Comparison of ENCODE assay signal across 17 cellular contexts in the genomic region with DNA sequence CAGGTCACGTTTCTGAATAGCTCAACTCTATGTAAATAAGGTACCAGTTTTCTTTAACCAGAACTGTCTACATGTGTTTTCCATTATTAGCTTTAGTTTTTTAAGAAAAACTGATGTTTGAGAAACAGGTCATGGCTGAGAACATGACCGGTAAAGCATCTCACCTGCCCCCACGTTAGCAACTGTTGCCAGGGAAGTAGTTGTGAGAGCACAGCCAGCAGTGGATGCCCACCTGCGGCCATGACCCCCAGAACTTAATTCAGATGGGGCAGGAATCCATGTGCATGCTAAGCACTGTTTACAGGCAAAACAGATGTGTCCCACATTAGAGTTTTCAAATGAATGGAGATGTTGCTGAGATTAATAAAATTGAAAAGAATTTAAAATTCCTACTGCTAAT.
"Had no signal": no experiment of that assay in that cellular context is flagged by ENCODE, and none has a peak within 500 bp of the region (broad histone marks: within the 10 kb centered on the region; RNA-seq: fewer than 3 reads in every experiment).

No MANE protein-coding gene starts in this region.

- H3K9me3 ChIP-seq: SJCRH30, upper lobe of left lung had no signal

- H3K27ac Mint-ChIP-seq: activated CD4-positive, alpha-beta memory T cell treated with anti-CD3 and anti-CD28 coated beads, Interleukin-2, amount 10 ng/mL, durations not matched to agents 7 days and 5 days; activated CD4-positive, alpha-beta T cell treated with anti-CD3 and anti-CD28 coated beads for 36 hours; activated naive CD8-positive, alpha-beta T cell; activated T-cell treated with anti-CD3 and anti-CD28 coated beads, Interleukin-2, amount 50 U/mL, for 72 hours had no signal

- ATAC-seq: activated CD4-positive, alpha-beta T cell treated with anti-CD3 and anti-CD28 coated beads for 36 hours; activated T-cell treated with anti-CD3 and anti-CD28 coated beads, Interleukin-2, amount 50 U/mL, for 72 hours had no signal

- DNase-seq: activated CD4-positive, alpha-beta memory T cell treated with anti-CD3 and anti-CD28 coated beads, Interleukin-2, amount 10 ng/mL, durations not matched to agents 7 days and 5 days; activated CD4-positive, alpha-beta T cell treated with anti-CD3 and anti-CD28 coated beads for 36 hours; activated gamma-delta T cell; activated T-cell treated with anti-CD3 and anti-CD28 coated beads, Interleukin-2, amount 50 U/mL, for 72 hours; amniotic stem cell; cortex of kidney; effector CD8-positive, alpha-beta T cell; foreskin melanocyte; stimulated activated CD4-positive, alpha-beta T cell treated with anti-CD3 and anti-CD28 coated beads, Interleukin-4, amount 100 ng/mL, for 24 hours; stimulated activated CD8-positive, alpha-beta memory T cell treated with anti-CD3 and anti-CD28 coated beads, Interleukin-4, amount 100 ng/mL, for 48 hours; stimulated activated naive CD4-positive, alpha-beta T cell treated with Interleukin-2 at 50 U/mL for 16 hours had no signal

- H3K27ac ChIP-seq: SJCRH30, upper lobe of left lung, VCaP had no signal

- H3K27me3 ChIP-seq: SJCRH30, upper lobe of left lung had no signal

- H3K4me3 ChIP-seq: SJCRH30, skin epidermis, upper lobe of left lung had no signal

- H3K4me1 Mint-ChIP-seq: activated CD4-positive, alpha-beta memory T cell treated with anti-CD3 and anti-CD28 coated beads, Interleukin-2, amount 10 ng/mL, durations not matched to agents 7 days and 5 days had no signal

- H3K9me3 Mint-ChIP-seq: activated CD4-positive, alpha-beta memory T cell treated with anti-CD3 and anti-CD28 coated beads, Interleukin-2, amount 10 ng/mL, durations not matched to agents 7 days and 5 days; activated T-cell treated with anti-CD3 and anti-CD28 coated beads, Interleukin-2, amount 50 U/mL, for 72 hours; central memory CD8-positive, alpha-beta T cell had no signal

- H3K27me3 Mint-ChIP-seq: activated CD4-positive, alpha-beta memory T cell treated with anti-CD3 and anti-CD28 coated beads, Interleukin-2, amount 10 ng/mL, durations not matched to agents 7 days and 5 days; activated CD4-positive, alpha-beta T cell treated with anti-CD3 and anti-CD28 coated beads for 36 hours; activated naive CD8-positive, alpha-beta T cell; central memory CD8-positive, alpha-beta T cell had no signal

- H3K4me3 Mint-ChIP-seq: activated CD4-positive, alpha-beta memory T cell treated with anti-CD3 and anti-CD28 coated beads, Interleukin-2, amount 10 ng/mL, durations not matched to agents 7 days and 5 days; activated CD4-positive, alpha-beta T cell treated with anti-CD3 and anti-CD28 coated beads for 36 hours; activated naive CD8-positive, alpha-beta T cell; activated T-cell treated with anti-CD3 and anti-CD28 coated beads, Interleukin-2, amount 50 U/mL, for 72 hours; central memory CD8-positive, alpha-beta T cell had no signal
